In the genomic region with DNA sequence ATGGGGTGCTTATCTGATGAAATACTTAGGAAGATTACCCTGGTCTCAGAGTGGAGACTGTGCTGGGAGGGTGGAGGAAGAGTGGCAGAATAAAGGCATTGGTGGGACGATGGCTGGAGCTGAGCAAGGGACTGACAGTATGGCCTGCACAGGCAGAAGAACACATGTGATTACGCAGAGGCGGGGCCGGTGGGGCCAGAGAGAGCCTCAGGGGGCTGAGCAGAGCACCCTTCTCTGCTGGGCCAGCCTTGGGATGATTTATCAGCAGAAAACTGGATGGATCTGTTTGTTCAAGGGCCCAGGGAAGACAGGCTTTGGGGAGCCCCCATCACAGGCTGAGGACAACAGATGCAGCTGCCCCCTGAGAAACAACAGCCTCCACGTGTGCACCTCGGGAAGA, we compare ENCODE assay signal across 17 cellular contexts.
A peak's percentile ranks its signal among the peaks of the same experiment; 100 is the strongest.
DNase-seq lines count a peak whose midpoint lies in the region; ATAC-seq and TF ChIP-seq lines count a peak whose summit lies in the region.
"Had no signal": no experiment of that assay in that cellular context is flagged by ENCODE, and none has a peak within 500 bp of the region (broad histone marks: within the 10 kb centered on the region; RNA-seq: fewer than 3 reads in every experiment).

No MANE protein-coding gene starts in this region.

- no peaks in the 10 kb centered on the region for H3K79me1 ChIP-seq in H9 (ENCODE audit: insufficient read depth, low read depth, low read length, poor library complexity, severe bottlenecking)

- H3K4ac ChIP-seq in H9 (ENCODE audit: low read depth, low read length) = no peak overlapping the region

- no peaks in the 10 kb centered on the region for H3K23me2 ChIP-seq in H9 (ENCODE audit: insufficient read length, low read depth, low read length, poor library complexity, severe bottlenecking)

- no peak overlapping the region for H3K23ac ChIP-seq in H9 (ENCODE audit: insufficient read length, low read depth, low read length)

- no peak overlapping the region for H3K56ac ChIP-seq in H9 (ENCODE audit: insufficient read length, low read depth, low read length)

- H3K4me1 Mint-ChIP-seq in H9 = peaks cover 13 to 14% of the 10 kb centered on the region in 2 experiments
- peaks cover 18% of the 10 kb centered on the region for H3K4me1 Mint-ChIP-seq in WTC11
- H3K4me1 Mint-ChIP-seq in stimulated activated naive B cell treated with anti-CD40 and anti-IgM and Interleukin-4, amounts not matched to agents 10 μg/mL and 1 μg/mL and 100 μg/mL, for 72 hours = no peaks in the 10 kb centered on the region
- H3K4me1 Mint-ChIP-seq: CD14-positive monocyte; CD4-positive, alpha-beta memory T cell had no signal

- H3K27me3 ChIP-seq in H9 (ENCODE audit: insufficient read depth, low read length) = no peaks in the 10 kb centered on the region
- H3K27me3 ChIP-seq: BLaER1 had no signal

- WGBS in H9 (ENCODE audit: extremely low coverage, insufficient read length, low lambda C conversion rate) = no CpG with 5 or more reads among the region's 6 CpGs

- H2BK12ac ChIP-seq in H9 (ENCODE audit: insufficient read length, low read depth, low read length) = no peak overlapping the region

- H2BK15ac ChIP-seq in H9 (ENCODE audit: low read depth, low read length) = no peak overlapping the region

- no peaks in the 10 kb centered on the region for H4K20me1 ChIP-seq in H9 (ENCODE audit: control insufficient read depth, insufficient read depth, insufficient read length)
- H4K20me1 ChIP-seq: BLaER1 had no signal

- H2AK5ac ChIP-seq in H9 (ENCODE audit: insufficient read length, low read length) = no peak overlapping the region

- H4K8ac ChIP-seq in H9 (replicated peaks; ENCODE audit: insufficient read length, low read depth, low read length) = no peak overlapping the region

- H3K27ac ChIP-seq in H9 (ENCODE audit: insufficient read length, low read depth, low read length) = no peak overlapping the region
- H3K27ac ChIP-seq: BLaER1, GM23248 had no signal

- no peak overlapping the region for H2AFZ ChIP-seq in H9 (ENCODE audit: low read length)
- H2AFZ ChIP-seq: GM23248 had no signal

- H3K27ac Mint-ChIP-seq in H9 = peak overlapping the region in 2 of 3 experiments; percentile 36 to 88; a peak in 4 of 7 replicates
- peak overlapping the region; percentile 16; the same call in 1 of the 2 replicates for H3K27ac Mint-ChIP-seq in WTC11
- H3K27ac Mint-ChIP-seq in stimulated activated naive B cell treated with anti-CD40 and anti-IgM and Interleukin-4, amounts not matched to agents 10 μg/mL and 1 μg/mL and 100 μg/mL, for 72 hours = peak overlapping the region; percentile 3
- H3K27ac Mint-ChIP-seq: CD14-positive monocyte; CD4-positive, alpha-beta memory T cell had no signal

- no peak overlapping the region for H3K4me2 ChIP-seq in H9 (ENCODE audit: insufficient read depth, insufficient read length, low read length)
- H3K4me2 ChIP-seq: BLaER1 had no signal

- no peak overlapping the region for H2BK20ac ChIP-seq in H9 (ENCODE audit: low read depth, low read length, poor library complexity, severe bottlenecking)

- no peak overlapping the region for H3K14ac ChIP-seq in H9 (ENCODE audit: insufficient read depth, low read length)

- TF ChIP-seq CTCF in H9 (conservative IDR thresholded peaks at IDR 0.05) (no peak), WTC11 (IDR thresholded peaks at IDR 0.05) (no peak)

- H3K4me1 ChIP-seq in H9 (ENCODE audit: insufficient read depth, low read length) = peaks cover 3% of the 10 kb centered on the region
- H3K4me1 ChIP-seq: BLaER1 had no signal

- DNase-seq in Daoy (ENCODE audit: low read depth) = peak; percentile 15
- no peak for DNase-seq in H9
- DNase-seq in WTC11 (ENCODE audit: low spot score) = no peak
- DNase-seq in stimulated activated naive B cell treated with anti-CD40 and anti-IgM and Interleukin-4, amounts not matched to agents 10 μg/mL and 1 μg/mL and 100 μg/mL, for 72 hours = no peak
- DNase-seq in activated effector memory CD4-positive, alpha-beta T cell treated with Interleukin-2 at 50 U/mL for 16 hours = no peak
- no peak for DNase-seq in NCI-H1105 treated with DMSO at 0.1 percent for 48 hours (lab: John Stamatoyannopoulos, UW)
- DNase-seq in activated CD4-positive, alpha-beta T cell treated with anti-CD3 and anti-CD28 coated beads, Interleukin-2, amount 50 U/mL, for 48 hours = no peak
- DNase-seq: Calu3; CD4-positive, alpha-beta memory T cell; DMS79 treated with DMSO at 0.1 percent for 48 hours; EL; GM23248; H7; KG1 had no signal

- H3T11ph ChIP-seq in H9 (ENCODE audit: low read length) = no peak overlapping the region

- H2BK120ac ChIP-seq in H9 (ENCODE audit: low read depth, low read length, poor library complexity, severe bottlenecking) = no peak overlapping the region

- H3K36me3 Mint-ChIP-seq in H9 (ENCODE audit: insufficient read depth in 1 of 3, low read depth in 3 of 3) = peaks cover 9 to 14% (median 10%) of the 10 kb centered on the region in 3 experiments
- H3K36me3 Mint-ChIP-seq in WTC11 = peaks cover 15% of the 10 kb centered on the region
- peaks cover 0 to 1% of the 10 kb centered on the region in 2 donors for H3K36me3 Mint-ChIP-seq in stimulated activated naive B cell treated with anti-CD40 and anti-IgM and Interleukin-4, amounts not matched to agents 10 μg/mL and 1 μg/mL and 100 μg/mL, for 72 hours
- H3K36me3 Mint-ChIP-seq: CD14-positive monocyte; CD4-positive, alpha-beta memory T cell had no signal

- no peaks in the 10 kb centered on the region for H3K9me3 ChIP-seq in H9 (ENCODE audit: control insufficient read depth, low read depth, low read length)

- ATAC-seq in WTC11 = no peak
- ATAC-seq in stimulated activated naive B cell treated with anti-CD40 and anti-IgM and Interleukin-4, amounts not matched to agents 10 μg/mL and 1 μg/mL and 100 μg/mL, for 72 hours (replicated peaks) = no peak
- ATAC-seq: GM12878 had no signal

- H3K79me2 ChIP-seq in H9 (ENCODE audit: insufficient read depth, low read length) = no peaks in the 10 kb centered on the region

- no peak overlapping the region; a peak in 1 of 5 replicates for H3K4me3 Mint-ChIP-seq in H9
- no peak overlapping the region for H3K4me3 Mint-ChIP-seq in WTC11
- H3K4me3 Mint-ChIP-seq in stimulated activated naive B cell treated with anti-CD40 and anti-IgM and Interleukin-4, amounts not matched to agents 10 μg/mL and 1 μg/mL and 100 μg/mL, for 72 hours = no peak overlapping the region
- H3K4me3 Mint-ChIP-seq: CD14-positive monocyte; CD4-positive, alpha-beta memory T cell had no signal

- CTCF ChIA-PET in WTC11 (lab: Charles Lee) = interaction anchor here (0.7 to 1.0 kb wide), 2 partner anchors 91 to 173 kb away, joined by 3 read pairs; no protein-coding TSS in a partner anchor

- no peak overlapping the region for H4K5ac ChIP-seq in H9 (ENCODE audit: insufficient read length, low read depth, low read length)

- H3K9ac ChIP-seq in H9 (ENCODE audit: extremely low read depth, insufficient read length, low read length) = no peak overlapping the region
- H3K9ac ChIP-seq: BLaER1, GM23248 had no signal

- no peak overlapping the region for H4K91ac ChIP-seq in H9 (ENCODE audit: insufficient read length, low read depth, low read length)

- no peak overlapping the region for H2BK5ac ChIP-seq in H9 (ENCODE audit: insufficient read length, low read length)

- H3K18ac ChIP-seq in H9 (ENCODE audit: insufficient read length, low read depth, low read length) = no peak overlapping the region

- peaks cover 12 to 13% of the 10 kb centered on the region in 2 experiments for H3K9me3 Mint-ChIP-seq in H9
- H3K9me3 Mint-ChIP-seq in WTC11 = peaks cover 15% of the 10 kb centered on the region
- H3K9me3 Mint-ChIP-seq in stimulated activated naive B cell treated with anti-CD40 and anti-IgM and Interleukin-4, amounts not matched to agents 10 μg/mL and 1 μg/mL and 100 μg/mL, for 72 hours = peaks cover 4 to 12% of the 10 kb centered on the region in 2 donors

- no peaks in the 10 kb centered on the region for H3K27me3 Mint-ChIP-seq in H9 (ENCODE audit: low read depth)
- peaks cover 3% of the 10 kb centered on the region; the same call in 1 of the 2 replicates for H3K27me3 Mint-ChIP-seq in WTC11 (ENCODE audit: low read depth)
- peaks cover 12 to 23% of the 10 kb centered on the region in 2 donors for H3K27me3 Mint-ChIP-seq in stimulated activated naive B cell treated with anti-CD40 and anti-IgM and Interleukin-4, amounts not matched to agents 10 μg/mL and 1 μg/mL and 100 μg/mL, for 72 hours

- POLR2A ChIA-PET in WTC11 (lab: Charles Lee) = no interaction called here

TF ChIP-seq in WTC11, 78 proteins besides CTCF, POLR2A, EP300 and RAD21 (continues in another document):
- TF ChIP-seq, protein P1, sequence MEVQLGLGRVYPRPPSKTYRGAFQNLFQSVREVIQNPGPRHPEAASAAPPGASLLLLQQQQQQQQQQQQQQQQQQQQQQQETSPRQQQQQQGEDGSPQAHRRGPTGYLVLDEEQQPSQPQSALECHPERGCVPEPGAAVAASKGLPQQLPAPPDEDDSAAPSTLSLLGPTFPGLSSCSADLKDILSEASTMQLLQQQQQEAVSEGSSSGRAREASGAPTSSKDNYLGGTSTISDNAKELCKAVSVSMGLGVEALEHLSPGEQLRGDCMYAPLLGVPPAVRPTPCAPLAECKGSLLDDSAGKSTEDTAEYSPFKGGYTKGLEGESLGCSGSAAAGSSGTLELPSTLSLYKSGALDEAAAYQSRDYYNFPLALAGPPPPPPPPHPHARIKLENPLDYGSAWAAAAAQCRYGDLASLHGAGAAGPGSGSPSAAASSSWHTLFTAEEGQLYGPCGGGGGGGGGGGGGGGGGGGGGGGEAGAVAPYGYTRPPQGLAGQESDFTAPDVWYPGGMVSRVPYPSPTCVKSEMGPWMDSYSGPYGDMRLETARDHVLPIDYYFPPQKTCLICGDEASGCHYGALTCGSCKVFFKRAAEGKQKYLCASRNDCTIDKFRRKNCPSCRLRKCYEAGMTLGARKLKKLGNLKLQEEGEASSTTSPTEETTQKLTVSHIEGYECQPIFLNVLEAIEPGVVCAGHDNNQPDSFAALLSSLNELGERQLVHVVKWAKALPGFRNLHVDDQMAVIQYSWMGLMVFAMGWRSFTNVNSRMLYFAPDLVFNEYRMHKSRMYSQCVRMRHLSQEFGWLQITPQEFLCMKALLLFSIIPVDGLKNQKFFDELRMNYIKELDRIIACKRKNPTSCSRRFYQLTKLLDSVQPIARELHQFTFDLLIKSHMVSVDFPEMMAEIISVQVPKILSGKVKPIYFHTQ (CRISPR knock-in tag; IDR thresholded peaks at IDR 0.05) = no peak
- TF ChIP-seq HMGA2 (CRISPR knock-in tag; IDR thresholded peaks at IDR 0.05) (no peak), FOXK1 (CRISPR knock-in tag; IDR thresholded peaks at IDR 0.05) (no peak)
- TF ChIP-seq, protein P2, sequence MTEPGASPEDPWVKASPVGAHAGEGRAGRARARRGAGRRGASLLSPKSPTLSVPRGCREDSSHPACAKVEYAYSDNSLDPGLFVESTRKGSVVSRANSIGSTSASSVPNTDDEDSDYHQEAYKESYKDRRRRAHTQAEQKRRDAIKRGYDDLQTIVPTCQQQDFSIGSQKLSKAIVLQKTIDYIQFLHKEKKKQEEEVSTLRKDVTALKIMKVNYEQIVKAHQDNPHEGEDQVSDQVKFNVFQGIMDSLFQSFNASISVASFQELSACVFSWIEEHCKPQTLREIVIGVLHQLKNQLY (CRISPR knock-in tag; IDR thresholded peaks at IDR 0.05) = no peak

Comparison
In these comparisons a context has a peak if more than half of its experiments do, and no peak if none do; other contexts are left out.
1. H3K27ac Mint-ChIP-seq: peak in every context shown above with its lines; median percentile 62 in H9; 16 in WTC11; 3 in stimulated activated naive B cell treated with anti-CD40 and anti-IgM and Interleukin-4, amounts not matched to agents 10 μg/mL and 1 μg/mL and 100 μg/mL, for 72 hours.